In the genomic region with DNA sequence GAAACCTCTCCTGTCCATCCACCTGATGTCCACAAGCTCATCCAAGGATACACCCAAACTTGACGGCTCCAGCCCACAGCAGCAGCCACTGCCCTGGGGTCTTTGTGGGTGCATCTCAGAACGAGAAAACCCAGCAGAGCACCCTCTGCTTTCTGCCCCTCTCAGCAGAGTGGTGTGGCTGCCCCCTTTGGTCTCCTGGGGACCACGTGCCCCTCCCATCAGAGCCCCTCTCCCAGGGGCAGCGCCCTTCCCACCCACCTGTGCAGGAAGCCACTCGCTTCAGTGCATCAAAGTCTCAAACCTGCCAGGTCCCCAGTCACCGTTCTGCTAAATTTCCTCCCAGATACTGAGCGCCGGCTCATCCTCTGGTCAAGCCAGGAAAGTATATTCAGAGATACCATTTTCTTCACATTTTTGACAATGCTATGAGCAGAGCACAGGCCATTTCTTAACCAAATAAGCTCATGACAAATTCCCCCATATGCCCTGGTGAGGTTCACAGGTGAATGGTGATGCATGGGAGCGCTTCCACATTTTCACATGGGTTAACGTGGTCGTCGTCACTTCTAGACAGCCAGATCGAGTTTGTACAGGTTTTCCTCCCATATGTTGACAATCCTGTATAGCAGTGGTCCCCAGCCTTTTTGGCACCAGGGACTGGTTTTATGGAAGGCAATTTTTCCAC, we compare ENCODE assay signal across 14 cellular contexts. TPM values are rescaled to one million over a fixed set of nuclear protein-coding genes. Genes with fewer than 3 reads are reported as not detected.
A peak's percentile ranks its signal among the peaks of the same experiment; 100 is the strongest.
DNase-seq lines count a peak whose midpoint lies in the region; ATAC-seq and TF ChIP-seq lines count a peak whose summit lies in the region.
"Had no signal": no experiment of that assay in that cellular context is flagged by ENCODE, and none has a peak within 500 bp of the region (broad histone marks: within the 10 kb centered on the region; RNA-seq: fewer than 3 reads in every experiment).

No MANE protein-coding gene starts in this region.

- H3K9me3 ChIP-seq in breast epithelium: no peaks in the 10 kb centered on the region
- H3K9me3 ChIP-seq in mammary epithelial cell (replicated peaks; ENCODE audit: insufficient read depth, low read length): no peaks in the 10 kb centered on the region
- no peaks in the 10 kb centered on the region for H3K9me3 ChIP-seq in ascending aorta
- H3K9me3 ChIP-seq in left lung: no peaks in the 10 kb centered on the region
- no peaks in the 10 kb centered on the region for H3K9me3 ChIP-seq in testis

- dilution Hi-C loops in mammary epithelial cell (cut with HindIII; ENCODE audit: low sequenced_read_pairs): no loop called here

- peak; percentile 3 to 48 for DNase-seq in breast epithelium (ENCODE audit: low spot score in 2 of 2)
- DNase-seq in mammary epithelial cell: no peak
- DNase-seq in ascending aorta (ENCODE audit: low spot score in 2 of 2): peak; percentile 5 to 21
- DNase-seq in left lung: peak; percentile 12 to 57
- DNase-seq in testis: peak; percentile 1
- DNase-seq in COLO668 (lab: John Stamatoyannopoulos, UW; ENCODE audit: unreplicated experiment): no peak
- no peak for DNase-seq in activated CD4-positive, alpha-beta T cell treated with anti-CD3 and anti-CD28 coated beads for 4 hours
- DNase-seq in hepatic stellate cell (ENCODE audit: low spot score): no peak
- DNase-seq: activated T-cell treated with anti-CD3 and anti-CD28 coated beads, Interleukin-2, amount 50 U/mL, for 4 hours; anterior cingulate cortex; glutamatergic neuron; HFFc6; NCI-H1930 had no signal

- intact Hi-C loops in breast epithelium (cut with DNase I; ENCODE audit: low total_unique reads) (no loop called here), mammary epithelial cell (cut with micrococcal nuclease) (no loop called here), ascending aorta (cut with DNase I) (no loop called here), left lung (cut with DNase I) (no loop called here), testis (cut with DNase I; ENCODE audit: low total_unique reads) (no loop called here)

- H3K4me3 ChIP-seq in breast epithelium: no peak overlapping the region
- no peak overlapping the region for H3K4me3 ChIP-seq in mammary epithelial cell (replicated peaks in 1 of 3; ENCODE audit: insufficient read depth in 1 of 3, low read depth in 2 of 3, low read length in 3 of 3)
- no peak overlapping the region for H3K4me3 ChIP-seq in ascending aorta
- H3K4me3 ChIP-seq in left lung: no peak overlapping the region
- H3K4me3 ChIP-seq in testis: no peak overlapping the region

- WGBS in mammary epithelial cell (ENCODE audit: low coverage, missing lambda C conversion rate): 82% methylated on average over 11 of the region's 13 CpGs
- 88 to 89% methylated on average over 13 of the region's 13 CpGs for WGBS in testis, 2 donors

- H3K27me3 ChIP-seq in breast epithelium: peaks cover 0 to 13% of the 10 kb centered on the region in 2 donors
- peaks cover 9% of the 10 kb centered on the region for H3K27me3 ChIP-seq in mammary epithelial cell (ENCODE audit: insufficient read depth, low read length)
- no peaks in the 10 kb centered on the region for H3K27me3 ChIP-seq in ascending aorta
- H3K27me3 ChIP-seq in left lung: peaks cover 16 to 51% of the 10 kb centered on the region in 2 donors
- H3K27me3 ChIP-seq in testis: no peaks in the 10 kb centered on the region

- H2AFZ ChIP-seq in mammary epithelial cell (ENCODE audit: low read depth, low read length): no peak overlapping the region

- in situ Hi-C loops in mammary epithelial cell (cut with MboI; ENCODE audit: low sequenced_read_pairs in 2 of 2): no loop called here

- H3K4me2 ChIP-seq in mammary epithelial cell (ENCODE audit: insufficient read depth, low read depth, low read length): no peak overlapping the region

- no peaks in the 10 kb centered on the region for H3K4me1 ChIP-seq in breast epithelium
- H3K4me1 ChIP-seq in mammary epithelial cell (ENCODE audit: insufficient read depth, low read length): no peaks in the 10 kb centered on the region
- H3K4me1 ChIP-seq in ascending aorta: peaks cover 0 to 3% of the 10 kb centered on the region in 2 donors
- peaks cover 0 to 3% of the 10 kb centered on the region in 2 donors for H3K4me1 ChIP-seq in left lung
- peaks cover 6% of the 10 kb centered on the region for H3K4me1 ChIP-seq in testis

- H3K9ac ChIP-seq in mammary epithelial cell (ENCODE audit: insufficient read depth, low read length): no peak overlapping the region

- no TSS peak for BruUV-seq in mammary epithelial cell (replicated peaks; lab: Mats Ljungman, UMichigan)

- H3K79me2 ChIP-seq in mammary epithelial cell (ENCODE audit: insufficient read depth, low read length): no peaks in the 10 kb centered on the region

- no peak for ATAC-seq in left lung
- ATAC-seq: activated T-cell treated with anti-CD3 and anti-CD28 coated beads, Interleukin-2, amount 50 U/mL, for 4 hours had no signal

- CTCF ChIA-PET in mammary epithelial cell (lab: Charles Lee; ENCODE audit: low non-redundant PET): no interaction called here

- H3K36me3 ChIP-seq in breast epithelium: no peaks in the 10 kb centered on the region
- H3K36me3 ChIP-seq in mammary epithelial cell (ENCODE audit: insufficient read depth, low read length): no peaks in the 10 kb centered on the region
- no peaks in the 10 kb centered on the region for H3K36me3 ChIP-seq in ascending aorta
- no peaks in the 10 kb centered on the region for H3K36me3 ChIP-seq in left lung
- H3K36me3 ChIP-seq in testis (ENCODE audit: low read depth, missing control alignments): no peaks in the 10 kb centered on the region

- TF ChIP-seq POLR2A in breast epithelium (IDR thresholded peaks at IDR 0.05) (no peak), testis (IDR thresholded peaks at IDR 0.05) (no peak)

- TF ChIP-seq CTCF in breast epithelium (IDR thresholded peaks at IDR 0.05) (no peak), mammary epithelial cell (conservative IDR thresholded peaks at IDR 0.05 in 1 of 2, IDR thresholded peaks at IDR 0.05 in 1 of 2; ENCODE audit: extremely low read depth in 1 of 2, insufficient read depth in 1 of 2, low read depth in 1 of 2, low read length in 2 of 2) (no peak), ascending aorta (IDR thresholded peaks at IDR 0.05) (no peak), left lung (IDR thresholded peaks at IDR 0.05) (no peak), testis (IDR thresholded peaks at IDR 0.05) (no peak)

- no peaks in the 10 kb centered on the region for H4K20me1 ChIP-seq in mammary epithelial cell (ENCODE audit: insufficient read depth, low read length)

- H3K27ac ChIP-seq in breast epithelium: no peak overlapping the region
- no peak overlapping the region for H3K27ac ChIP-seq in mammary epithelial cell (ENCODE audit: insufficient read depth, low read depth, low read length)
- no peak overlapping the region for H3K27ac ChIP-seq in ascending aorta
- no peak overlapping the region for H3K27ac ChIP-seq in left lung
- no peak overlapping the region for H3K27ac ChIP-seq in testis

RNA-seq across cellular contexts. Expression of a gene that starts 32.4 kb away (rescaled TPM):
- total RNA-seq in breast epithelium: 1 to 10 TPM in 2 of 3 donors, not detected in 1; 2.0 to 9.2 TPM
- total RNA-seq in mammary epithelial cell: under 1 TPM; 0.33 to 0.64 TPM
- polyA plus RNA-seq in mammary epithelial cell: 4.9 TPM
- polyA minus RNA-seq in mammary epithelial cell: 4.2 TPM
- total RNA-seq in ascending aorta: 3.2 TPM
- under 1 TPM; 0.17 to 0.18 TPM for total RNA-seq in left lung
- 10 to 100 TPM; 12.1 to 12.5 TPM for total RNA-seq in testis
- 4.0 TPM for polyA plus RNA-seq in testis (ENCODE audit: insufficient read depth, low read depth, low replicate concordance)
- total RNA-seq: kidney epithelial cell had no signal

Comparison
In these comparisons a context has a peak if more than half of its experiments do, and no peak if none do; other contexts are left out.
1. DNase-seq: peak in breast epithelium (2 of 2), ascending aorta (2 of 2), left lung (2 of 2) and testis (single experiment); none in mammary epithelial cell (single experiment), COLO668 (single experiment), activated CD4-positive, alpha-beta T cell treated with anti-CD3 and anti-CD28 coated beads for 4 hours (0 of 2) and hepatic stellate cell (single experiment).